8 cellular contexts compared by ENCODE assay signal in the genomic region with DNA sequence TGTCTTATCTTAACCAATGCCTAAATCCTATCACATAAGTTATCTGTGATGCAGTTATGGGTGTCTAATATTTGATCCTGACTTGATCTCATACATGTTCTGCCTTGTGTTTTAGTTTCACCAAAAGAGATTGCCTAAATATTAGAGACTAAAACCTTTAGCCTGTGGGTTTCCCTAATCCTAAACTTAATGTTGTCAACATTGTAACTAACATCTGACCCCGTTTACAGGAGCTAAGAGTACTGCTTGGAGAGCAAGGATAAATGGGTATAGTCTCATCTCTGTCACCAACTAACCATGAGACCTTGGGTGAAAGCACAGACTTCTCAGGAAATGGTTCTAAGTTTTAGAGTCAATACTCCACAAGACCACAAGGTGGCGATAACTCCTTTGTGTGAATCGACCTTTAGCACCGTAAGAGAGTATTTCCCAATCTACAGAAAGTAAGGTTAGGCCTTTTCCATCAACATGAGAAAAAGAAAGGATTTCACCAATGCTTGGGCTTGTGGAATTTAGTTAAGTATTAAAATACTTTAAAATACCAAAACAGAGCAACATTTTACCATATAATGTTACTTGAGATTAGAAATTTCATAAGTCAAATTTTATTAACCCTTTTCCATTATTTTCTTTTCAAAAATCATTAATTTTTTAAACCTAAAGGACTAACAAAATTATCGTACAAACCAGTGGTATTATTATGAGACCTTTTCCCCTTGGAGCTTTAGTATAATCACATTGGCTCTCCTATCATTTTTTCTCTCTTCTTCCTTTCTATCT.
DNase-seq lines count a peak whose midpoint lies in the region; ATAC-seq and TF ChIP-seq lines count a peak whose summit lies in the region.

No MANE protein-coding gene starts in this region.

- no peak overlapping the region for H2AFZ ChIP-seq in DND-41 (ENCODE audit: low read depth, low read length)

- H3K27me3 Mint-ChIP-seq in activated T-helper 1 cell treated with anti-CD3 and anti-CD28 coated beads, Interleukin-12 subunit alpha, Interleukin-12 subunit beta, Interleukin-2, Interleukin-4 antibody, amounts not matched to agents 30 ng/mL and 10 ng/mL and 1 ng/mL, durations not matched to agents 14 hours and 24 hours and 36 hours (ENCODE audit: insufficient read depth): peaks cover 8% of the 10 kb centered on the region
- no peaks in the 10 kb centered on the region for H3K27me3 Mint-ChIP-seq in glutamatergic neuron (ENCODE audit: unreplicated experiment)

- DNase-seq in DND-41 (peak; percentile 40), NCI-H526 treated with DMSO at 0.1 percent for 48 hours (lab: John Stamatoyannopoulos, UW) (peak; percentile 60), glutamatergic neuron (no peak), prostate gland (ENCODE audit: low spot score) (peak; percentile 61), occipital lobe (lab: John Stamatoyannopoulos, UW) (no peak)
- peak; percentile 30 for DNase-seq in activated T-helper 1 cell treated with anti-CD3 and anti-CD28 coated beads, Interleukin-12 subunit alpha, Interleukin-12 subunit beta, Interleukin-2, Interleukin-4 antibody, amounts not matched to agents 30 ng/mL and 10 ng/mL and 1 ng/mL, durations not matched to agents 14 hours and 24 hours and 36 hours (ENCODE audit: low spot score)

- no peak overlapping the region for H3K4me3 Mint-ChIP-seq in activated T-helper 1 cell treated with anti-CD3 and anti-CD28 coated beads, Interleukin-12 subunit alpha, Interleukin-12 subunit beta, Interleukin-2, Interleukin-4 antibody, amounts not matched to agents 30 ng/mL and 10 ng/mL and 1 ng/mL, durations not matched to agents 14 hours and 24 hours and 36 hours
- H3K4me3 Mint-ChIP-seq in glutamatergic neuron (ENCODE audit: unreplicated experiment): no peak overlapping the region

- H3K27ac ChIP-seq in DND-41 (ENCODE audit: low read length): no peak overlapping the region
- H3K27ac ChIP-seq in prostate gland: no peak overlapping the region

- TF ChIP-seq POLR2A in prostate gland (IDR thresholded peaks at IDR 0.05): no peak

- H3K27ac Mint-ChIP-seq in activated T-helper 1 cell treated with anti-CD3 and anti-CD28 coated beads, Interleukin-12 subunit alpha, Interleukin-12 subunit beta, Interleukin-2, Interleukin-4 antibody, amounts not matched to agents 30 ng/mL and 10 ng/mL and 1 ng/mL, durations not matched to agents 14 hours and 24 hours and 36 hours: no peak overlapping the region
- no peak overlapping the region for H3K27ac Mint-ChIP-seq in glutamatergic neuron (ENCODE audit: unreplicated experiment)

- H3K4me1 Mint-ChIP-seq in activated T-helper 1 cell treated with anti-CD3 and anti-CD28 coated beads, Interleukin-12 subunit alpha, Interleukin-12 subunit beta, Interleukin-2, Interleukin-4 antibody, amounts not matched to agents 30 ng/mL and 10 ng/mL and 1 ng/mL, durations not matched to agents 14 hours and 24 hours and 36 hours (ENCODE audit: low read depth): peaks cover 16% of the 10 kb centered on the region
- H3K4me1 Mint-ChIP-seq in glutamatergic neuron (ENCODE audit: low read depth, unreplicated experiment): no peaks in the 10 kb centered on the region

- no peak overlapping the region for H3K4me3 ChIP-seq in DND-41 (ENCODE audit: low read depth in 1 of 2, low read length in 2 of 2)
- H3K4me3 ChIP-seq in prostate gland: no peak overlapping the region

- H3K9ac ChIP-seq in DND-41 (ENCODE audit: low read depth, low read length): no peak overlapping the region

- no peaks in the 10 kb centered on the region for H4K20me1 ChIP-seq in DND-41 (ENCODE audit: insufficient read depth, low read length)

- no peaks in the 10 kb centered on the region for H3K36me3 ChIP-seq in DND-41 (ENCODE audit: insufficient read depth, low read length)
- no peaks in the 10 kb centered on the region for H3K36me3 ChIP-seq in prostate gland

- H3K4me2 ChIP-seq in DND-41 (ENCODE audit: insufficient read depth, low read length): no peak overlapping the region

- H3K36me3 Mint-ChIP-seq in activated T-helper 1 cell treated with anti-CD3 and anti-CD28 coated beads, Interleukin-12 subunit alpha, Interleukin-12 subunit beta, Interleukin-2, Interleukin-4 antibody, amounts not matched to agents 30 ng/mL and 10 ng/mL and 1 ng/mL, durations not matched to agents 14 hours and 24 hours and 36 hours (ENCODE audit: low read depth): peaks cover 2% of the 10 kb centered on the region
- H3K36me3 Mint-ChIP-seq in glutamatergic neuron (ENCODE audit: unreplicated experiment): no peaks in the 10 kb centered on the region

- H3K4me1 ChIP-seq in DND-41 (ENCODE audit: insufficient read depth, low read length) (no peaks in the 10 kb centered on the region), prostate gland (replicated peaks) (no peaks in the 10 kb centered on the region)

- TF ChIP-seq CTCF in DND-41 (IDR thresholded peaks at IDR 0.05; ENCODE audit: borderline replicate concordance, extremely low read depth, low read length, poor library complexity, severe bottlenecking): peak; percentile 89
- TF ChIP-seq CTCF in glutamatergic neuron (IDR thresholded peaks at IDR 0.05; ENCODE audit: partially characterized antibody, unreplicated experiment): peak; percentile 91
- TF ChIP-seq CTCF in prostate gland (IDR thresholded peaks at IDR 0.05): peak; percentile 14 to 87 (median 86)

- H3K9me3 ChIP-seq in DND-41 (ENCODE audit: insufficient read depth, low read length, severe bottlenecking) (no peaks in the 10 kb centered on the region), prostate gland (no peaks in the 10 kb centered on the region)

- intact Hi-C loops in activated T-helper 1 cell treated with anti-CD3 and anti-CD28 coated beads, Interleukin-12 subunit alpha, Interleukin-12 subunit beta, Interleukin-2, Interleukin-4 antibody, amounts not matched to agents 30 ng/mL and 10 ng/mL and 1 ng/mL, durations not matched to agents 14 hours and 24 hours and 36 hours (cut with micrococcal nuclease): loop anchor here (1.0 kb wide), 4 partner anchors 111 to 180 kb away; no protein-coding TSS in a partner anchor
- intact Hi-C loops in prostate gland (cut with DNase I): loop anchor here (5.0 kb wide), 1 partner anchor 171 kb away; no protein-coding TSS in a partner anchor

- no peaks in the 10 kb centered on the region for H3K9me3 Mint-ChIP-seq in activated T-helper 1 cell treated with anti-CD3 and anti-CD28 coated beads, Interleukin-12 subunit alpha, Interleukin-12 subunit beta, Interleukin-2, Interleukin-4 antibody, amounts not matched to agents 30 ng/mL and 10 ng/mL and 1 ng/mL, durations not matched to agents 14 hours and 24 hours and 36 hours
- H3K9me3 Mint-ChIP-seq in glutamatergic neuron (ENCODE audit: unreplicated experiment): no peaks in the 10 kb centered on the region

- 18% methylated on average over 5 of the region's 5 CpGs for WGBS in prostate gland

- peak; percentile 96 for ATAC-seq in DND-41 (ENCODE audit: insufficient read depth, low read depth)
- peak; percentile 91 for ATAC-seq in GM19328 (IDR thresholded peaks at IDR 0.05; ENCODE audit: unreplicated experiment)
- ATAC-seq in HG03442 (IDR thresholded peaks at IDR 0.05; ENCODE audit: unreplicated experiment): peak; percentile 85

- peaks cover 12% of the 10 kb centered on the region for H3K27me3 ChIP-seq in DND-41 (ENCODE audit: insufficient read depth, low read length, poor library complexity)
- H3K27me3 ChIP-seq in prostate gland (replicated peaks; ENCODE audit: insufficient read depth): no peaks in the 10 kb centered on the region

- no peaks in the 10 kb centered on the region for H3K79me2 ChIP-seq in DND-41 (ENCODE audit: insufficient read depth, low read length)

Comparison
In these comparisons a context has a peak if more than half of its experiments do, and no peak if none do; other contexts are left out.
1. DNase-seq: peak in DND-41 (single experiment), NCI-H526 treated with DMSO at 0.1 percent for 48 hours (single experiment), activated T-helper 1 cell treated with anti-CD3 and anti-CD28 coated beads, Interleukin-12 subunit alpha, Interleukin-12 subunit beta, Interleukin-2, Interleukin-4 antibody, amounts not matched to agents 30 ng/mL and 10 ng/mL and 1 ng/mL, durations not matched to agents 14 hours and 24 hours and 36 hours (single experiment) and prostate gland (single experiment); none in glutamatergic neuron (single experiment) and occipital lobe (single experiment).
2. Peak in every context shown above with its lines, with median percentiles within 50 percentile points of each other: ATAC-seq and CTCF ChIP-seq.